17 cellular contexts compared by ENCODE assay signal in the genomic region with DNA sequence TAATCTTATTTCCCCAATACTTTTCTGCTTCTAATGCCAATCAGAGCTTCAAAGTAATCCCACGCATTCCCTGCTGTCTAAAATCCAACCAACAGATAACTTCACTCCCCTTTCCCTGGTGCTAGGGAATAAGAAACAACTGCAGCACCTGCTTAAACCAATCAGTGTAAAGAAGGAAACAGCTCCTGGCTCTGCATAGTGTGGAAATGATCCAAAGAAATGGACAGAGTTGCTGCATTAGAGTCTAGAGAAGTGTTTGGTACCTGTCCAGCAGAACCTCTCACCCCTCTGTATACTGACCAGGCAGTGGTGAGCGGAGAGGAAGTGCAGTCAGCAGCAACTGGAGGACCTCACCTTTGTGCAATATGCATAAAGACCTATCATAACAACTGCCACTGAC.
DNase-seq lines count a peak whose midpoint lies in the region; ATAC-seq and TF ChIP-seq lines count a peak whose summit lies in the region.
"Had no signal": no experiment of that assay in that cellular context is flagged by ENCODE, and none has a peak within 500 bp of the region (broad histone marks: within the 10 kb centered on the region; RNA-seq: fewer than 3 reads in every experiment).

No MANE protein-coding gene starts in this region.

- H3K27me3 Mint-ChIP-seq in CD8-positive, alpha-beta T cell (ENCODE audit: low read depth), result no peaks in the 10 kb centered on the region
- H3K27me3 Mint-ChIP-seq in brain (no peaks in the 10 kb centered on the region), neural crest cell (ENCODE audit: low read depth) (no peaks in the 10 kb centered on the region)

- in situ Hi-C loops in GM13977 (cut with MboI; ENCODE audit: low pct_unique_long_range_greater_than_20kb, low sequenced_read_pairs, unreplicated experiment), result no loop called here

- peaks cover 14% of the 10 kb centered on the region for H3K36me3 ChIP-seq in CD8-positive, alpha-beta T cell (ENCODE audit: insufficient read depth, low read length)
- H3K36me3 ChIP-seq: BE2C had no signal

- POLR2A ChIA-PET in CD8-positive, alpha-beta T cell (lab: Charles Lee), result no interaction called here

- H3K27me3 ChIP-seq in CD8-positive, alpha-beta T cell (ENCODE audit: insufficient read depth, low read length), result no peaks in the 10 kb centered on the region
- H3K27me3 ChIP-seq: BE2C had no signal

- H3K4me3 Mint-ChIP-seq in CD8-positive, alpha-beta T cell, result no peak overlapping the region
- H3K4me3 Mint-ChIP-seq in brain, result no peak overlapping the region
- H3K4me3 Mint-ChIP-seq in neural crest cell, result no peak overlapping the region
- H3K4me3 Mint-ChIP-seq: H9 had no signal

- DNase-seq in CD8-positive, alpha-beta T cell, result no peak
- DNase-seq in neural crest cell (ENCODE audit: low read depth, low spot score), result no peak
- DNase-seq in anterior cingulate cortex (lab: John Stamatoyannopoulos, UW), result no peak
- no peak for DNase-seq in GM13977 (ENCODE audit: low spot score)
- DNase-seq: BE2C, COR-L47, DMS153, H9, Karpas-422, NCI-H1105 treated with DMSO at 0.1 percent for 48 hours, NCI-H187, NCI-H446 treated with DMSO at 0.1 percent for 48 hours, NCI-H748 treated with DMSO at 0.1 percent for 48 hours, SHP77 treated with DMSO at 0.1 percent for 48 hours had no signal

- peaks cover 70% of the 10 kb centered on the region for H3K36me3 Mint-ChIP-seq in CD8-positive, alpha-beta T cell
- peaks cover 38% of the 10 kb centered on the region for H3K36me3 Mint-ChIP-seq in brain
- peaks cover 7% of the 10 kb centered on the region for H3K36me3 Mint-ChIP-seq in neural crest cell (ENCODE audit: low read depth)

- H3K9me3 Mint-ChIP-seq in CD8-positive, alpha-beta T cell, result no peaks in the 10 kb centered on the region
- H3K9me3 Mint-ChIP-seq in brain (no peaks in the 10 kb centered on the region), neural crest cell (no peaks in the 10 kb centered on the region)
- H3K9me3 Mint-ChIP-seq: H9 had no signal

- no peaks in the 10 kb centered on the region for H3K4me1 Mint-ChIP-seq in CD8-positive, alpha-beta T cell (ENCODE audit: low read depth)
- H3K4me1 Mint-ChIP-seq in brain (no peaks in the 10 kb centered on the region), neural crest cell (no peaks in the 10 kb centered on the region)
- H3K4me1 Mint-ChIP-seq: H9 had no signal

- no peak overlapping the region for H3K4me3 ChIP-seq in CD8-positive, alpha-beta T cell (ENCODE audit: low read depth, low read length)

- CTCF ChIA-PET in CD8-positive, alpha-beta T cell (lab: Charles Lee), result no interaction called here

- H3K27ac Mint-ChIP-seq in CD8-positive, alpha-beta T cell, result peak overlapping the region; percentile 3
- H3K27ac Mint-ChIP-seq in brain, result peak overlapping the region in 3 of 5 experiments; percentile 27 to 39 (median 33)
- H3K27ac Mint-ChIP-seq in neural crest cell (ENCODE audit: unreplicated experiment), result peak overlapping the region; percentile 58

- intact Hi-C loops in CD8-positive, alpha-beta T cell (cut with DNase I, micrococcal nuclease), result no loop called here

- no peaks in the 10 kb centered on the region for H3K4me1 ChIP-seq in CD8-positive, alpha-beta T cell (ENCODE audit: insufficient read depth, low read length)
- H3K4me1 ChIP-seq: BE2C had no signal

- ATAC-seq in CD8-positive, alpha-beta T cell, result no peak
- ATAC-seq in GM19452 (IDR thresholded peaks at IDR 0.05; ENCODE audit: unreplicated experiment), result no peak

- H3K27ac ChIP-seq in C4-2B, result peak overlapping the region; percentile 41; the same call in 1 of the 2 replicates
- H3K27ac ChIP-seq in CD8-positive, alpha-beta T cell (ENCODE audit: low read depth, low read length), result no peak overlapping the region

- H3K9me3 ChIP-seq in CD8-positive, alpha-beta T cell (ENCODE audit: low read length), result no peaks in the 10 kb centered on the region
- H3K9me3 ChIP-seq: BE2C had no signal

- TF ChIP-seq CTCF in C4-2B (conservative IDR thresholded peaks at IDR 0.05) (no peak), brain (conservative IDR thresholded peaks at IDR 0.05) (no peak), neural crest cell (conservative IDR thresholded peaks at IDR 0.05) (no peak), GM13977 (IDR thresholded peaks at IDR 0.05; ENCODE audit: extremely low read depth, insufficient read depth, missing control alignments) (no peak)
- no peak for TF ChIP-seq CTCF in CD8-positive, alpha-beta T cell (IDR thresholded peaks at IDR 0.05)

Comparison
In these comparisons a context has a peak if more than half of its experiments do, and no peak if none do; other contexts are left out.
1. H3K27ac Mint-ChIP-seq: peak in every context shown above with its lines; median percentile 58 in neural crest cell; 33 in brain; 3 in CD8-positive, alpha-beta T cell.